In the genomic region with DNA sequence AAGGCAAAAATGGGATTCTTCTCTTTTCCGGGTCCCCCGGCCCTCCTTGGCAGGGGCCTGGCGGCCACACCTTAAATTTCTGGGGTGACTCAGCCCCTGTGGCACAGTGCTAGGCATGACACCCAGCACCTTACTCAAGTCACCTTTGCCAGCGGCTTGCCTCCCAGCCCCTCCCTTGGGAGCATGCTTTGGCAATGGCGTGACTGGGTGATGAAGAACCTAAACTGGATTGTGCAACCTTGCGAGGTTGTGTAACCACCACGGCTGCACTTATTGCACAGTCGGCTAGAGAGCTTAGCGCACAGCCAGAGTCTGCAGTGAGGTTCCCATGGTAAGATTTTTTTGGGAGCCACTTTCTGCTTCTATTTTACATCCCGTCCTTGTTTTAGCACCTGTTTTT, we compare ENCODE assay signal across 11 cellular contexts. TPM values are rescaled to one million over a fixed set of nuclear protein-coding genes. Genes with fewer than 3 reads are reported as not detected.
DNase-seq lines count a peak whose midpoint lies in the region; ATAC-seq and TF ChIP-seq lines count a peak whose summit lies in the region.
"Had no signal": no experiment of that assay in that cellular context is flagged by ENCODE, and none has a peak within 500 bp of the region (broad histone marks: within the 10 kb centered on the region; RNA-seq: fewer than 3 reads in every experiment).

No MANE protein-coding gene starts in this region.

- peaks cover 20% of the 10 kb centered on the region for H3K4me1 ChIP-seq in skeletal muscle satellite cell (ENCODE audit: control insufficient read depth, insufficient read depth, low read length)

- no peaks in the 10 kb centered on the region for H3K36me3 ChIP-seq in skeletal muscle satellite cell (ENCODE audit: insufficient read depth, low read length)

- TF ChIP-seq CTCF in nephron progenitor cell (IDR thresholded peaks at IDR 0.05): no peak

- no peaks in the 10 kb centered on the region for H3K9me3 ChIP-seq in skeletal muscle satellite cell (replicated peaks; ENCODE audit: low read length)

- no peak overlapping the region for H3K27ac Mint-ChIP-seq in nephron progenitor cell
- H3K27ac Mint-ChIP-seq: dendritic cell treated with granulocyte-macrophage colony-stimulating factor and Interleukin-4, amounts not matched to agents 40 ng/mL and 50 ng/mL, for 4 days had no signal

- H3K4me3 ChIP-seq in skeletal muscle satellite cell (ENCODE audit: low read length): no peak overlapping the region

- no peaks in the 10 kb centered on the region for H3K27me3 ChIP-seq in skeletal muscle satellite cell (ENCODE audit: control insufficient read depth, insufficient read depth, low read length)

- ATAC-seq in GM21528 (IDR thresholded peaks at IDR 0.05; ENCODE audit: low FRiP score, unreplicated experiment) (no peak), GM19452 (IDR thresholded peaks at IDR 0.05; ENCODE audit: unreplicated experiment) (no peak)

- peak overlapping the region; percentile 38 for H3K9ac ChIP-seq in skeletal muscle satellite cell (ENCODE audit: low read depth, low read length)

- peaks cover 3% of the 10 kb centered on the region for H3K27me3 Mint-ChIP-seq in nephron progenitor cell (ENCODE audit: low read depth, poor library complexity)
- H3K27me3 Mint-ChIP-seq: dendritic cell treated with granulocyte-macrophage colony-stimulating factor and Interleukin-4, amounts not matched to agents 40 ng/mL and 50 ng/mL, for 4 days had no signal

- no peak overlapping the region for H3K4me3 Mint-ChIP-seq in nephron progenitor cell
- H3K4me3 Mint-ChIP-seq: dendritic cell treated with granulocyte-macrophage colony-stimulating factor and Interleukin-4, amounts not matched to agents 40 ng/mL and 50 ng/mL, for 4 days had no signal

- peaks cover 17% of the 10 kb centered on the region for H3K4me1 Mint-ChIP-seq in nephron progenitor cell

- peak; percentile 78 for DNase-seq in HPDE6-E6E7 (ENCODE audit: extremely low spot score)
- peak; percentile 83 for DNase-seq in SKM-1 (lab: John Stamatoyannopoulos, UW; ENCODE audit: unreplicated experiment)
- peak; percentile 78 for DNase-seq in cardiac septum (ENCODE audit: low spot score)
- no peak for DNase-seq in midbrain (lab: John Stamatoyannopoulos, UW)
- no peak for DNase-seq in nephron progenitor cell
- DNase-seq: activated CD4-positive, alpha-beta T cell treated with anti-CD3 and anti-CD28 coated beads for 48 hours; NCI-H345 had no signal

- H3K9me3 Mint-ChIP-seq in nephron progenitor cell: peaks cover 12% of the 10 kb centered on the region

- intact Hi-C loops in cardiac septum (cut with DNase I): no loop called here

- peaks cover 5% of the 10 kb centered on the region for H3K36me3 Mint-ChIP-seq in nephron progenitor cell (ENCODE audit: low read depth)

- H3K4me2 ChIP-seq in skeletal muscle satellite cell (ENCODE audit: low read length): peak overlapping the region; percentile 71

RNA-seq across cellular contexts. Expression of a gene that starts 16.1 kb away (rescaled TPM):
- total RNA-seq in cardiac septum: 4.4 TPM
- 9.9 and 12.2 TPM in 2 replicates for total RNA-seq in skeletal muscle satellite cell (2012; rRNA removed)

Comparison
In these comparisons a context has a peak if more than half of its experiments do, and no peak if none do; other contexts are left out.
1. DNase-seq: peak in HPDE6-E6E7 (single experiment), SKM-1 (single experiment) and cardiac septum (single experiment); none in midbrain (single experiment) and nephron progenitor cell (single experiment).